Comparison of ENCODE assay signal across 24 cellular contexts in genomic region chr14:70032016-70032415, GRCh38.
"Had no signal": no experiment of that assay in that cellular context is flagged by ENCODE, and none has a peak within 500 bp of the region (broad histone marks: within the 10 kb centered on the region; RNA-seq: fewer than 3 reads in every experiment).

No MANE protein-coding gene starts in this region.

- H3K27ac ChIP-seq: left lung, lower lobe of right lung, ovary, right atrium auricular region, right lobe of liver, suprapubic skin, thoracic aorta, tibial artery, upper lobe of right lung, uterus had no signal

- H3K36me3 ChIP-seq: left lung, lower lobe of right lung, neural progenitor cell, ovary, right atrium auricular region, right lobe of liver, suprapubic skin, thoracic aorta, tibial artery, upper lobe of right lung, uterus had no signal

- H3K4me2 ChIP-seq: neural progenitor cell had no signal

- H3K4me3 ChIP-seq: left lung, lower lobe of right lung, neural progenitor cell, ovary, right atrium auricular region, right lobe of liver, suprapubic skin, thoracic aorta, tibial artery, upper lobe of right lung, uterus had no signal

- H3K27ac Mint-ChIP-seq: immature natural killer cell; mesothelial cell of epicardium; naive B cell; natural killer cell; nephron progenitor cell; neural progenitor cell; progenitor cell of endocrine pancreas; stimulated activated effector memory CD8-positive, alpha-beta T cell treated with anti-CD3 and anti-CD28 coated beads, Interleukin-12 subunit alpha, Interleukin-12 subunit beta, amount 100 ng/mL, for 72 hours; stimulated activated naive CD8-positive, alpha-beta T cell treated with anti-CD3 and anti-CD28 coated beads, Interleukin-15, Interleukin-2, amounts not matched to agents 100 ng/mL and 50 ng/mL, for 24 hours had no signal

- H3K4me1 Mint-ChIP-seq: immature natural killer cell, natural killer cell, nephron progenitor cell had no signal

- DNase-seq: hypothalamus; immature natural killer cell; kidney; left colon; left lung; lower lobe of right lung; naive B cell; natural killer cell; nephron progenitor cell; ovary; right lobe of liver; stimulated activated CD4-positive, alpha-beta T cell treated with anti-CD3 and anti-CD28 coated beads, Interleukin-4, amount 100 ng/mL, for 24 hours; stimulated activated naive CD4-positive, alpha-beta T cell; tibial artery; upper lobe of right lung; uterus had no signal

- H3K9me3 ChIP-seq: left lung, lower lobe of right lung, ovary, right atrium auricular region, right lobe of liver, suprapubic skin, thoracic aorta, tibial artery, upper lobe of right lung, uterus had no signal

- H3K4me1 ChIP-seq: left lung, lower lobe of right lung, right atrium auricular region, suprapubic skin, upper lobe of right lung, uterus had no signal

- H3K9me3 Mint-ChIP-seq: immature natural killer cell; mesothelial cell of epicardium; naive B cell; natural killer cell; nephron progenitor cell; neural progenitor cell; stimulated activated effector memory CD8-positive, alpha-beta T cell treated with anti-CD3 and anti-CD28 coated beads, Interleukin-12 subunit alpha, Interleukin-12 subunit beta, amount 100 ng/mL, for 72 hours; stimulated activated naive CD8-positive, alpha-beta T cell treated with anti-CD3 and anti-CD28 coated beads, Interleukin-15, Interleukin-2, amounts not matched to agents 100 ng/mL and 50 ng/mL, for 24 hours had no signal

- ATAC-seq: left colon; left lung; natural killer cell; stimulated activated effector memory CD8-positive, alpha-beta T cell treated with anti-CD3 and anti-CD28 coated beads, Interleukin-12 subunit alpha, Interleukin-12 subunit beta, amount 100 ng/mL, for 72 hours had no signal

- H2AFZ ChIP-seq: neural progenitor cell had no signal

- H3K4me3 Mint-ChIP-seq: immature natural killer cell; mesothelial cell of epicardium; naive B cell; natural killer cell; nephron progenitor cell; neural progenitor cell; stimulated activated effector memory CD8-positive, alpha-beta T cell treated with anti-CD3 and anti-CD28 coated beads, Interleukin-12 subunit alpha, Interleukin-12 subunit beta, amount 100 ng/mL, for 72 hours; stimulated activated naive CD8-positive, alpha-beta T cell treated with anti-CD3 and anti-CD28 coated beads, Interleukin-15, Interleukin-2, amounts not matched to agents 100 ng/mL and 50 ng/mL, for 24 hours had no signal

- H3K9ac ChIP-seq: neural progenitor cell had no signal

- H3K27me3 Mint-ChIP-seq: progenitor cell of endocrine pancreas; stimulated activated naive CD8-positive, alpha-beta T cell treated with anti-CD3 and anti-CD28 coated beads, Interleukin-15, Interleukin-2, amounts not matched to agents 100 ng/mL and 50 ng/mL, for 24 hours had no signal

- H3K36me3 Mint-ChIP-seq: immature natural killer cell; mesothelial cell of epicardium; naive B cell; natural killer cell; stimulated activated effector memory CD8-positive, alpha-beta T cell treated with anti-CD3 and anti-CD28 coated beads, Interleukin-12 subunit alpha, Interleukin-12 subunit beta, amount 100 ng/mL, for 72 hours had no signal

- H3K27me3 ChIP-seq: neural progenitor cell, ovary, right atrium auricular region, right lobe of liver, tibial artery, uterus had no signal
